ENCODE assay signal across 11 cellular contexts in genomic region chr6:40436685-40437604, GRCh38.
DNase-seq lines count a peak whose midpoint lies in the region; ATAC-seq and TF ChIP-seq lines count a peak whose summit lies in the region.
"Had no signal": no experiment of that assay in that cellular context is flagged by ENCODE, and none has a peak within 500 bp of the region (broad histone marks: within the 10 kb centered on the region; RNA-seq: fewer than 3 reads in every experiment).

No MANE protein-coding gene starts in this region.

- H3K36me3 Mint-ChIP-seq in activated naive CD8-positive, alpha-beta T cell treated with anti-CD3 and anti-CD28 coated beads, Interleukin-2, amount 50 U/mL, for 24 hours (ENCODE audit: low read depth), result no peaks in the 10 kb centered on the region
- H3K36me3 Mint-ChIP-seq in nephron progenitor cell (ENCODE audit: low read depth), result no peaks in the 10 kb centered on the region

- no peak overlapping the region for H3K4ac ChIP-seq in neuronal stem cell (ENCODE audit: low read length)
- no peak overlapping the region for H3K4ac ChIP-seq in mesendoderm (ENCODE audit: low read depth, low read length)

- peaks cover 3% of the 10 kb centered on the region for H3K4me1 Mint-ChIP-seq in activated naive CD8-positive, alpha-beta T cell treated with anti-CD3 and anti-CD28 coated beads, Interleukin-2, amount 50 U/mL, for 24 hours
- H3K4me1 Mint-ChIP-seq in nephron progenitor cell, result peaks cover 16% of the 10 kb centered on the region

- H3K4me2 ChIP-seq in neuronal stem cell (ENCODE audit: insufficient read depth, low read length, poor library complexity, severe bottlenecking) (no peak overlapping the region), mesendoderm (ENCODE audit: low read length) (no peak overlapping the region)

- H3K9me3 ChIP-seq in neuronal stem cell (replicated peaks in 1 of 2; ENCODE audit: control insufficient read depth in 2 of 2, insufficient read depth in 1 of 2, low read depth in 1 of 2, low read length in 2 of 2), result no peaks in the 10 kb centered on the region
- H3K9me3 ChIP-seq: transverse colon had no signal

- no peak for TF ChIP-seq CTCF in nephron progenitor cell (IDR thresholded peaks at IDR 0.05)

- H2AK5ac ChIP-seq in neuronal stem cell (ENCODE audit: low read depth, low read length) (no peak overlapping the region), mesendoderm (ENCODE audit: low read length) (no peak overlapping the region)

- H4K5ac ChIP-seq in mesendoderm (ENCODE audit: low read length), result no peak overlapping the region

- no peak overlapping the region for H3K9ac ChIP-seq in neuronal stem cell (ENCODE audit: low read depth, low read length, poor library complexity)
- no peak overlapping the region for H3K9ac ChIP-seq in mesendoderm (ENCODE audit: low read length)

- no peaks in the 10 kb centered on the region for H3K79me2 ChIP-seq in mesendoderm (ENCODE audit: control insufficient read depth, insufficient read depth, low read length)

- no peak overlapping the region for H4K91ac ChIP-seq in neuronal stem cell (ENCODE audit: low read depth, low read length, poor library complexity)

- H2BK15ac ChIP-seq in neuronal stem cell (ENCODE audit: low read length), result no peak overlapping the region
- no peak overlapping the region for H2BK15ac ChIP-seq in mesendoderm (replicated peaks; ENCODE audit: low read depth)

- peaks cover 1% of the 10 kb centered on the region for H3K27me3 Mint-ChIP-seq in activated naive CD8-positive, alpha-beta T cell treated with anti-CD3 and anti-CD28 coated beads, Interleukin-2, amount 50 U/mL, for 24 hours
- H3K27me3 Mint-ChIP-seq in nephron progenitor cell (ENCODE audit: low read depth, poor library complexity), result peaks cover 8% of the 10 kb centered on the region

- H3K27ac Mint-ChIP-seq in activated naive CD8-positive, alpha-beta T cell treated with anti-CD3 and anti-CD28 coated beads, Interleukin-2, amount 50 U/mL, for 24 hours, result no peak overlapping the region
- no peak overlapping the region for H3K27ac Mint-ChIP-seq in nephron progenitor cell

- no peak overlapping the region for H4K8ac ChIP-seq in neuronal stem cell (ENCODE audit: low read depth, low read length)
- no peak overlapping the region for H4K8ac ChIP-seq in mesendoderm (ENCODE audit: low read depth, low read length)

- H2BK5ac ChIP-seq in neuronal stem cell (ENCODE audit: low read length) (no peak overlapping the region), mesendoderm (ENCODE audit: low read length) (no peak overlapping the region)

- ATAC-seq in activated naive CD8-positive, alpha-beta T cell treated with anti-CD3 and anti-CD28 coated beads, Interleukin-2, amount 50 U/mL, for 24 hours, result peak; percentile 53

- DNase-seq in NCI-H345 (lab: John Stamatoyannopoulos, UW), result peak; percentile 5
- no peak for DNase-seq in NCI-H345 treated with DMSO at 0.1 percent for 48 hours (lab: John Stamatoyannopoulos, UW; ENCODE audit: unreplicated experiment)
- DNase-seq in NCI-H2029 (lab: John Stamatoyannopoulos, UW), result peak; percentile 95
- DNase-seq in activated naive CD8-positive, alpha-beta T cell treated with anti-CD3 and anti-CD28 coated beads, Interleukin-2, amount 50 U/mL, for 24 hours, result no peak
- no peak for DNase-seq in neuronal stem cell (ENCODE audit: low spot score)
- no peak for DNase-seq in NCI-H1436 (lab: John Stamatoyannopoulos, UW)
- no peak for DNase-seq in nephron progenitor cell
- no peak for DNase-seq in mesendoderm
- DNase-seq: 8988T, NCI-H2081 treated with DMSO at 0.1 percent for 48 hours, transverse colon had no signal

- no peak overlapping the region for H2BK12ac ChIP-seq in neuronal stem cell (ENCODE audit: low read length)

- H3K23ac ChIP-seq in neuronal stem cell (ENCODE audit: low read depth, low read length, poor library complexity), result no peak overlapping the region
- no peak overlapping the region for H3K23ac ChIP-seq in mesendoderm (ENCODE audit: low read length)

- H3K9me3 Mint-ChIP-seq in activated naive CD8-positive, alpha-beta T cell treated with anti-CD3 and anti-CD28 coated beads, Interleukin-2, amount 50 U/mL, for 24 hours, result no peaks in the 10 kb centered on the region
- no peaks in the 10 kb centered on the region for H3K9me3 Mint-ChIP-seq in nephron progenitor cell

- no peak overlapping the region for H3K56ac ChIP-seq in mesendoderm (ENCODE audit: low read length)

- H3K4me3 ChIP-seq in neuronal stem cell (ENCODE audit: low read length in 2 of 2), result no peak overlapping the region
- no peak overlapping the region for H3K4me3 ChIP-seq in mesendoderm (ENCODE audit: low read length)
- H3K4me3 ChIP-seq: transverse colon had no signal

- no peaks in the 10 kb centered on the region for H3K36me3 ChIP-seq in neuronal stem cell (replicated peaks in 1 of 2; ENCODE audit: control insufficient read depth in 2 of 2, insufficient read depth in 2 of 2, low read length in 2 of 2)
- no peaks in the 10 kb centered on the region for H3K36me3 ChIP-seq in mesendoderm (ENCODE audit: control insufficient read depth, insufficient read depth, low read length)
- H3K36me3 ChIP-seq: transverse colon had no signal

- no peak overlapping the region for H3K4me3 Mint-ChIP-seq in activated naive CD8-positive, alpha-beta T cell treated with anti-CD3 and anti-CD28 coated beads, Interleukin-2, amount 50 U/mL, for 24 hours
- no peak overlapping the region for H3K4me3 Mint-ChIP-seq in nephron progenitor cell

- H3K4me1 ChIP-seq in neuronal stem cell (ENCODE audit: control insufficient read depth in 2 of 2, insufficient read depth in 1 of 2, low read depth in 1 of 2, low read length in 2 of 2) (peaks cover 0 to 6% of the 10 kb centered on the region in 2 donors), mesendoderm (ENCODE audit: control insufficient read depth, low read depth, low read length) (peaks cover 5% of the 10 kb centered on the region)
- H3K4me1 ChIP-seq: transverse colon had no signal

- H3K27me3 ChIP-seq in neuronal stem cell (ENCODE audit: control insufficient read depth in 3 of 3, insufficient read depth in 3 of 3, low read depth in 1 of 3, low read length in 3 of 3), result no peaks in the 10 kb centered on the region
- H3K27me3 ChIP-seq in mesendoderm (ENCODE audit: insufficient read depth, low read length, poor library complexity), result no peaks in the 10 kb centered on the region
- H3K27me3 ChIP-seq: transverse colon had no signal

- H3K79me1 ChIP-seq in neuronal stem cell (ENCODE audit: low read depth, low read length), result no peaks in the 10 kb centered on the region
- no peaks in the 10 kb centered on the region for H3K79me1 ChIP-seq in mesendoderm (ENCODE audit: low read length)

- H2AFZ ChIP-seq in neuronal stem cell (ENCODE audit: low read length), result no peak overlapping the region

- WGBS in neuronal stem cell (ENCODE audit: extremely low coverage in 2 of 2, insufficient read length in 2 of 2, insufficient replicate concordance in 1 of 2), 2 donors, result no CpG with 5 or more reads among the region's 8 CpGs
- no CpG with 5 or more reads among the region's 8 CpGs for WGBS in mesendoderm (ENCODE audit: extremely low coverage, insufficient coverage, low lambda C conversion rate)

- H2BK120ac ChIP-seq in neuronal stem cell (ENCODE audit: low read depth, low read length) (no peak overlapping the region), mesendoderm (ENCODE audit: low read depth, low read length) (no peak overlapping the region)

- H3K27ac ChIP-seq in neuronal stem cell (replicated peaks; ENCODE audit: low read length) (no peak overlapping the region), mesendoderm (ENCODE audit: low read depth, low read length) (no peak overlapping the region)
- H3K27ac ChIP-seq: transverse colon had no signal

- H3K18ac ChIP-seq in neuronal stem cell (ENCODE audit: low read length), result peak overlapping the region; percentile 60
- H3K18ac ChIP-seq in mesendoderm (ENCODE audit: low read length), result no peak overlapping the region

- H3K14ac ChIP-seq in neuronal stem cell (ENCODE audit: low read length), result no peak overlapping the region

Comparison
In these comparisons a context has a peak if more than half of its experiments do, and no peak if none do; other contexts are left out.
1. DNase-seq: peak in NCI-H345 (single experiment) and NCI-H2029 (single experiment); none in NCI-H345 treated with DMSO at 0.1 percent for 48 hours (single experiment), activated naive CD8-positive, alpha-beta T cell treated with anti-CD3 and anti-CD28 coated beads, Interleukin-2, amount 50 U/mL, for 24 hours (single experiment), neuronal stem cell (single experiment), NCI-H1436 (single experiment), nephron progenitor cell (single experiment) and mesendoderm (single experiment).